13 cellular contexts compared by ENCODE assay signal in the genomic region with DNA sequence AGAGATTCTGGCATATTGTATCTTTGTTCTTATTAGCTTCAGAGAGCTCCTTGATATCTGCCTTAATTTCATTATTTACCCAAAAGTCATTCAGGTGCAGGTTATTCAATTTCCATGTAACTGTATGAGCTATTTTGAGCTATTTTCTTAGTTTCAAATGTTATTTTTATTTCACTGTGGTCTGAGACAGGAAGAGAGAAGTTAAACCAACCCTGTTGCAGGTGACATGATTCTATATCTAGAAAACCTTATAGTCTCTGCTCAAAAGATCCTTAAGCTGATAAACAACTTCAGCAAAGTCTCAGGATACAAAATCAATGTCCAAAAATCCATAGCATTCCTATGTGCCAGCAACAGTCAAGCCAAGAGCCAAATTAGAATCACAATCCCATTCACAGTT.
DNase-seq lines count a peak whose midpoint lies in the region; ATAC-seq and TF ChIP-seq lines count a peak whose summit lies in the region.
"Had no signal": no experiment of that assay in that cellular context is flagged by ENCODE, and none has a peak within 500 bp of the region (broad histone marks: within the 10 kb centered on the region; RNA-seq: fewer than 3 reads in every experiment).

No MANE protein-coding gene starts in this region.

- H3K27me3 ChIP-seq in OCI-LY1 (ENCODE audit: insufficient read depth, low read length), result no peaks in the 10 kb centered on the region
- H3K27me3 ChIP-seq in dorsolateral prefrontal cortex, result no peaks in the 10 kb centered on the region

- H3F3A ChIP-seq in OCI-LY1 (ENCODE audit: insufficient read depth, low read length), result no peaks in the 10 kb centered on the region

- ATAC-seq in GM18868 (IDR thresholded peaks at IDR 0.05; ENCODE audit: unreplicated experiment) (peak; percentile 86), GM21576 (IDR thresholded peaks at IDR 0.05; ENCODE audit: unreplicated experiment) (peak; percentile 96), HG03095 (IDR thresholded peaks at IDR 0.05; ENCODE audit: unreplicated experiment) (peak; percentile 95), left lobe of liver (no peak)

- H3K9ac ChIP-seq in OCI-LY1 (ENCODE audit: low read length), result no peak overlapping the region

- intact Hi-C loops in dorsolateral prefrontal cortex (cut with DNase I), result no loop called here

- H3K4me3 ChIP-seq in OCI-LY1 (ENCODE audit: low read depth, low read length, poor library complexity, severe bottlenecking), result no peak overlapping the region
- no peak overlapping the region for H3K4me3 ChIP-seq in dorsolateral prefrontal cortex

- TF ChIP-seq CTCF in OCI-LY1 (IDR thresholded peaks at IDR 0.05; ENCODE audit: low read length), result no peak
- no peak for TF ChIP-seq CTCF in dorsolateral prefrontal cortex (IDR thresholded peaks at IDR 0.05 in 54 of 56, conservative IDR thresholded peaks at IDR 0.05 in 2 of 56; ENCODE audit: low read depth in 1 of 56, partially characterized antibody in 56 of 56)

- H3K9me2 ChIP-seq in OCI-LY1 (ENCODE audit: low read depth, low read length), result no peaks in the 10 kb centered on the region

- no peaks in the 10 kb centered on the region for H4K20me1 ChIP-seq in OCI-LY1 (ENCODE audit: insufficient read depth, low read length)

- H3K79me2 ChIP-seq in OCI-LY1 (ENCODE audit: insufficient read depth, low read length), result no peaks in the 10 kb centered on the region

- H2AFZ ChIP-seq in OCI-LY1 (ENCODE audit: low read length), result no peak overlapping the region

- H3K4me1 ChIP-seq in OCI-LY1 (ENCODE audit: insufficient read depth, low read length, severe bottlenecking), result peaks cover 28% of the 10 kb centered on the region

- DNase-seq in NCI-H510A (lab: John Stamatoyannopoulos, UW), result no peak
- DNase-seq in left lobe of liver (ENCODE audit: low spot score), result no peak
- DNase-seq in NCI-H146 (lab: John Stamatoyannopoulos, UW), result no peak
- no peak for DNase-seq in dorsolateral prefrontal cortex
- DNase-seq: activated naive CD8-positive, alpha-beta T cell treated with anti-CD3 and anti-CD28 coated beads for 36 hours; CD4-positive, alpha-beta T cell; NCI-H1092 treated with DMSO at 0.1 percent for 48 hours; stimulated activated naive CD4-positive, alpha-beta T cell treated with Interleukin-2 at 50 U/mL for 16 hours had no signal

- no peaks in the 10 kb centered on the region for H3K36me3 ChIP-seq in OCI-LY1 (ENCODE audit: insufficient read depth, low read length)

- H3K27ac ChIP-seq in OCI-LY1 (ENCODE audit: low read depth, low read length, poor library complexity, severe bottlenecking) (peak overlapping the region; percentile 61), dorsolateral prefrontal cortex (no peak overlapping the region)
- H3K27ac ChIP-seq: HL-60 had no signal

- no peak overlapping the region for H3K4me2 ChIP-seq in OCI-LY1 (ENCODE audit: low read length)

- no peaks in the 10 kb centered on the region for H3K9me3 ChIP-seq in OCI-LY1 (ENCODE audit: low read length)
